In genomic region chr6:113873043-113873667, GRCh38 we compare ENCODE assay signal across 8 cellular contexts. TPM values are rescaled to one million over a fixed set of nuclear protein-coding genes. Genes with fewer than 3 reads are reported as not detected.
A peak's percentile ranks its signal among the peaks of the same experiment; 100 is the strongest.
DNase-seq lines count a peak whose midpoint lies in the region; ATAC-seq and TF ChIP-seq lines count a peak whose summit lies in the region.

No MANE protein-coding gene starts in this region.

- intact Hi-C loops in colonic mucosa (cut with DNase I) = no loop called here
- intact Hi-C loops in PC-3 (cut with micrococcal nuclease) = no loop called here

- DNase-seq in GM12864 (ENCODE audit: low read depth) (no peak), colonic mucosa (peak; percentile 84), pons (ENCODE audit: low spot score) (peak; percentile 79), DMS79 (lab: John Stamatoyannopoulos, UW) (no peak), NCI-H128 (lab: John Stamatoyannopoulos, UW; ENCODE audit: unreplicated experiment) (no peak), PC-3 (no peak)

- no TSS peak for BruUV-seq in PC-3 (replicated peaks; lab: Mats Ljungman, UMichigan)

- CTCF ChIA-PET in PC-3 (lab: Charles Lee) = no interaction called here

- peaks cover 8% of the 10 kb centered on the region for H3K4me1 ChIP-seq in colonic mucosa
- H3K4me1 ChIP-seq in PC-3 (ENCODE audit: insufficient read depth, low read length) = 0 out of 2 replicates have a peak, but pooled peaks cover 4% of the 10 kb centered on the region

- H3K27ac ChIP-seq in colonic mucosa (peak overlapping the region; percentile 60), PC-3 (ENCODE audit: low read length) (no peak overlapping the region)

- H3K27me3 ChIP-seq in colonic mucosa (no peaks in the 10 kb centered on the region), PC-3 (ENCODE audit: low read length) (no peaks in the 10 kb centered on the region)

- no peaks in the 10 kb centered on the region for H4K20me1 ChIP-seq in PC-3 (ENCODE audit: low read length)

- no peaks in the 10 kb centered on the region for H3K36me3 ChIP-seq in colonic mucosa
- H3K36me3 ChIP-seq in PC-3 (ENCODE audit: low read depth, low read length) = no peaks in the 10 kb centered on the region

- POLR2A ChIA-PET in PC-3 (lab: Charles Lee; ENCODE audit: unreplicated experiment) = no interaction called here

- ATAC-seq in GM21360 (IDR thresholded peaks at IDR 0.05; ENCODE audit: unreplicated experiment) = peak; percentile 79
- peak; percentile 91 for ATAC-seq in HG03558 (IDR thresholded peaks at IDR 0.05; ENCODE audit: extremely low read depth, unreplicated experiment)
- no peak for ATAC-seq in PC-3

- H2AFZ ChIP-seq in PC-3 (ENCODE audit: low read length) = no peak overlapping the region

- H3K4me3 ChIP-seq in GM12864 (ENCODE audit: low read depth, low read length) (peak overlapping the region; percentile 52), colonic mucosa (peak overlapping the region; percentile 22), PC-3 (ENCODE audit: low read length) (no peak overlapping the region)

- no peak for TF ChIP-seq CTCF in GM12864 (IDR thresholded peaks at IDR 0.05; ENCODE audit: low read depth, low read length, missing control alignments)
- no peak for TF ChIP-seq CTCF in colonic mucosa (IDR thresholded peaks at IDR 0.05)
- TF ChIP-seq CTCF in PC-3 (conservative IDR thresholded peaks at IDR 0.05; ENCODE audit: low read depth, low read length) = no peak

- no peaks in the 10 kb centered on the region for H3K9me3 ChIP-seq in colonic mucosa
- no peaks in the 10 kb centered on the region for H3K9me3 ChIP-seq in PC-3 (ENCODE audit: low read length)

- H3K4me2 ChIP-seq in PC-3 (ENCODE audit: low read length) = no peak overlapping the region

- no peaks in the 10 kb centered on the region for H3F3A ChIP-seq in PC-3 (ENCODE audit: low read length, unreplicated experiment)

- H3K9ac ChIP-seq in colonic mucosa (ENCODE audit: low read depth in 2 of 2, low read length in 2 of 2) (peak overlapping the region; percentile 50 to 77), PC-3 (ENCODE audit: low read length) (no peak overlapping the region)

- no peaks in the 10 kb centered on the region for H3K79me2 ChIP-seq in PC-3 (ENCODE audit: low read length)

- no peaks in the 10 kb centered on the region for H3K9me2 ChIP-seq in PC-3 (replicated peaks; ENCODE audit: low read length)

RNA-seq across cellular contexts. Expression of gene MARCKS, which starts 16.0 kb away (rescaled TPM):
- 100 to 1,000 TPM; 228 to 242 TPM for total RNA-seq in colonic mucosa
- total RNA-seq in PC-3 (2014; rRNA removed) = 51.5 and 62.8 TPM in 2 replicates

Comparison
In these comparisons a context has a peak if more than half of its experiments do, and no peak if none do; other contexts are left out.
1. DNase-seq: peak in colonic mucosa (single experiment) and pons (single experiment); none in GM12864 (single experiment), DMS79 (single experiment), NCI-H128 (single experiment) and PC-3 (single experiment).